Comparison of ENCODE assay signal across 9 cellular contexts in the genomic region with DNA sequence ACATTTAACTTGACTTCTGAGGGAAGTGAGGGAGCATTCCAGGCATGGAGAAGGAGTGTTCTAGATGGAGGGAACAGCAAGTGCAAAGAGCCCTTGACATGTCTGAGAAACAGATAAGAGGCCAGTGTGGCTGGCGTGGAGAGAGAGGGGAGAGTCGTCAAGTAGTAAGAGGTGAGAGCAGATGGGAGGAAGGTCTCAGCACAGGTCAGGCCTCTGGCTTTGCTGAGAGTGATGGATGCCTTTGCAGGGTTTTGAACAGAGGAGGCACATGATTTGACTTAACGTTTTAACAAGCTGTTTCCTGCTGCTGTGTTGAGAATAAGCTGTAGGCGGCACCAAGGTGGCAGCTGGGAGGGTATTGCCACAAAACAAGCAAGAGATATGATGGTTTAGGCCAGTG.
DNase-seq lines count a peak whose midpoint lies in the region; ATAC-seq and TF ChIP-seq lines count a peak whose summit lies in the region.
"Had no signal": no experiment of that assay in that cellular context is flagged by ENCODE, and none has a peak within 500 bp of the region (broad histone marks: within the 10 kb centered on the region; RNA-seq: fewer than 3 reads in every experiment).

No MANE protein-coding gene starts in this region.

- peaks cover 4% of the 10 kb centered on the region for H3K9me3 Mint-ChIP-seq in glutamatergic neuron (ENCODE audit: unreplicated experiment)
- peaks cover 2 to 5% of the 10 kb centered on the region in 2 donors for H3K9me3 Mint-ChIP-seq in stimulated activated naive B cell treated with anti-CD40 and anti-IgM and Interleukin-4, amounts not matched to agents 10 μg/mL and 1 μg/mL and 100 μg/mL, for 72 hours

- peaks cover 3% of the 10 kb centered on the region for H3K27me3 Mint-ChIP-seq in glutamatergic neuron (ENCODE audit: unreplicated experiment)
- no peaks in the 10 kb centered on the region for H3K27me3 Mint-ChIP-seq in stimulated activated naive B cell treated with anti-CD40 and anti-IgM and Interleukin-4, amounts not matched to agents 10 μg/mL and 1 μg/mL and 100 μg/mL, for 72 hours

- peaks cover 11% of the 10 kb centered on the region for H3K36me3 Mint-ChIP-seq in glutamatergic neuron (ENCODE audit: unreplicated experiment)
- peaks cover 2 to 18% of the 10 kb centered on the region in 2 donors for H3K36me3 Mint-ChIP-seq in stimulated activated naive B cell treated with anti-CD40 and anti-IgM and Interleukin-4, amounts not matched to agents 10 μg/mL and 1 μg/mL and 100 μg/mL, for 72 hours

- TF ChIP-seq EP300 in ovary (IDR thresholded peaks at IDR 0.05) = no peak

- H3K9me3 ChIP-seq in Panc1 (ENCODE audit: control insufficient read depth, insufficient read depth, low read depth, low read length) (peaks cover 11% of the 10 kb centered on the region; the same call in 1 of the 2 replicates), ovary (no peaks in the 10 kb centered on the region)

- 43 to 46% (median 45%) methylated on average over 4 of the region's 4 CpGs for WGBS in ovary, 3 donors

- POLR2A ChIA-PET in Panc1 (lab: Charles Lee) = no interaction called here

- TF ChIP-seq CTCF in Panc1 (IDR thresholded peaks at IDR 0.05) (no peak), glutamatergic neuron (IDR thresholded peaks at IDR 0.05; ENCODE audit: partially characterized antibody, unreplicated experiment) (no peak), ovary (IDR thresholded peaks at IDR 0.05) (no peak)

- H3K4me1 ChIP-seq in Panc1 (ENCODE audit: control insufficient read depth, insufficient read depth, low read length) (peaks cover 47% of the 10 kb centered on the region), ovary (ENCODE audit: insufficient read depth) (peaks cover 20% of the 10 kb centered on the region)

- intact Hi-C loops in Panc1 (cut with micrococcal nuclease; ENCODE audit: unreplicated experiment) = no loop called here
- intact Hi-C loops in ovary (cut with DNase I) = no loop called here

- CTCF ChIA-PET in Panc1 (lab: Charles Lee) = no interaction called here

- no peaks in the 10 kb centered on the region for H3K27me3 ChIP-seq in Panc1 (ENCODE audit: control insufficient read depth, insufficient read depth, low read length)
- H3K27me3 ChIP-seq in ovary = no peaks in the 10 kb centered on the region

- ATAC-seq in GM18868 (IDR thresholded peaks at IDR 0.05; ENCODE audit: unreplicated experiment) = peak; percentile 46
- ATAC-seq in Panc1 = peak; percentile 38
- ATAC-seq in stimulated activated naive B cell treated with anti-CD40 and anti-IgM and Interleukin-4, amounts not matched to agents 10 μg/mL and 1 μg/mL and 100 μg/mL, for 72 hours (replicated peaks) = peak in 1 of 2 donors; percentile 31
- no peak for ATAC-seq in GM19467 (IDR thresholded peaks at IDR 0.05; ENCODE audit: unreplicated experiment)
- no peak for ATAC-seq in GM19351 (IDR thresholded peaks at IDR 0.05; ENCODE audit: unreplicated experiment)

- peak overlapping the region; percentile 75 for H3K27ac Mint-ChIP-seq in glutamatergic neuron (ENCODE audit: unreplicated experiment)
- H3K27ac Mint-ChIP-seq in stimulated activated naive B cell treated with anti-CD40 and anti-IgM and Interleukin-4, amounts not matched to agents 10 μg/mL and 1 μg/mL and 100 μg/mL, for 72 hours = peak overlapping the region; percentile 9

- no TSS peak for BruUV-seq in Panc1 (replicated peaks; lab: Mats Ljungman, UMichigan)

- in situ Hi-C loops in Panc1 (cut with HindIII; ENCODE audit: low pct_unique_long_range_greater_than_20kb, low sequenced_read_pairs) = no loop called here

- no peak for TF ChIP-seq POLR2A in ovary (IDR thresholded peaks at IDR 0.05)

- DNase-seq in Panc1 (ENCODE audit: low read depth, low spot score) (no peak), glutamatergic neuron (no peak), ovary (no peak), mucosa of gallbladder (ENCODE audit: low spot score) (no peak)
- DNase-seq in stimulated activated naive B cell treated with anti-CD40 and anti-IgM and Interleukin-4, amounts not matched to agents 10 μg/mL and 1 μg/mL and 100 μg/mL, for 72 hours = no peak

- H3K4me3 Mint-ChIP-seq in glutamatergic neuron (ENCODE audit: unreplicated experiment) = peak overlapping the region; percentile 50
- no peak overlapping the region for H3K4me3 Mint-ChIP-seq in stimulated activated naive B cell treated with anti-CD40 and anti-IgM and Interleukin-4, amounts not matched to agents 10 μg/mL and 1 μg/mL and 100 μg/mL, for 72 hours

- H3K4me1 Mint-ChIP-seq in glutamatergic neuron (ENCODE audit: low read depth, unreplicated experiment) = peaks cover 45% of the 10 kb centered on the region
- peaks cover 21 to 37% of the 10 kb centered on the region in 2 donors for H3K4me1 Mint-ChIP-seq in stimulated activated naive B cell treated with anti-CD40 and anti-IgM and Interleukin-4, amounts not matched to agents 10 μg/mL and 1 μg/mL and 100 μg/mL, for 72 hours

- no peak overlapping the region for H3K4me3 ChIP-seq in Panc1 (ENCODE audit: low read depth in 2 of 2, low read length in 2 of 2)
- no peak overlapping the region for H3K4me3 ChIP-seq in ovary

- H3K36me3 ChIP-seq in Panc1 (ENCODE audit: control insufficient read depth, insufficient read depth, low read length) (no peaks in the 10 kb centered on the region), ovary (no peaks in the 10 kb centered on the region)

- H3K27ac ChIP-seq in Panc1 (ENCODE audit: low read length) = peak overlapping the region; percentile 81
- peak overlapping the region in 1 of 2 donors; percentile 43 for H3K27ac ChIP-seq in ovary
- H3K27ac ChIP-seq: VCaP had no signal

Comparison
In these comparisons a context has a peak if more than half of its experiments do, and no peak if none do; other contexts are left out.
1. ATAC-seq: peak in GM18868 (single experiment) and Panc1 (single experiment); none in GM19467 (single experiment) and GM19351 (single experiment).